19 cellular contexts compared by ENCODE assay signal in genomic region chr7:123615344-123615743, GRCh38. TPM values are rescaled to one million over a fixed set of nuclear protein-coding genes. Genes with fewer than 3 reads are reported as not detected.
A peak's percentile ranks its signal among the peaks of the same experiment; 100 is the strongest.
DNase-seq lines count a peak whose midpoint lies in the region; ATAC-seq and TF ChIP-seq lines count a peak whose summit lies in the region.
"Had no signal": no experiment of that assay in that cellular context is flagged by ENCODE, and none has a peak within 500 bp of the region (broad histone marks: within the 10 kb centered on the region; RNA-seq: fewer than 3 reads in every experiment).

No MANE protein-coding gene starts in this region.

- peak overlapping the region; percentile 49 for H3K27ac ChIP-seq in trophoblast cell (ENCODE audit: low read depth, low read length)

- H3K4me3 ChIP-seq in fibroblast of the aortic adventitia (ENCODE audit: low read depth, low read length) (no peak overlapping the region), trophoblast cell (ENCODE audit: low read depth, low read length) (no peak overlapping the region)

- H3K27me3 ChIP-seq in trophoblast cell (ENCODE audit: insufficient read depth, low read length), result no peaks in the 10 kb centered on the region

- no peaks in the 10 kb centered on the region for H3K79me2 ChIP-seq in trophoblast cell (ENCODE audit: control insufficient read depth, insufficient read depth, low read length, poor library complexity)

- ATAC-seq in GM19324 (IDR thresholded peaks at IDR 0.05; ENCODE audit: low FRiP score, unreplicated experiment), result no peak
- no peak for ATAC-seq in stimulated activated naive CD8-positive, alpha-beta T cell treated with anti-CD3 and anti-CD28 coated beads, Interleukin-15, Interleukin-2, amounts not matched to agents 100 U/mL and 50 U/mL, for 24 hours
- ATAC-seq: activated naive CD4-positive, alpha-beta T cell treated with anti-CD3 and anti-CD28 coated beads, Interleukin-2, amount 50 U/mL, for 72 hours; HCT116 had no signal

- H2BK12ac ChIP-seq in trophoblast cell (ENCODE audit: low read length), result no peak overlapping the region

- no peak overlapping the region for H3K18ac ChIP-seq in trophoblast cell (ENCODE audit: low read length)

- no peak overlapping the region for H4K8ac ChIP-seq in trophoblast cell (ENCODE audit: low read depth, low read length)

- no CpG with 5 or more reads among the region's 2 CpGs for WGBS in trophoblast cell (ENCODE audit: extremely low coverage, insufficient coverage, insufficient read length)

- H3K9me3 ChIP-seq in trophoblast cell (ENCODE audit: insufficient read depth, low read depth, low read length), result no peaks in the 10 kb centered on the region

- no peak overlapping the region for H3K9ac ChIP-seq in trophoblast cell (ENCODE audit: low read length)

- no peak overlapping the region for H2AFZ ChIP-seq in trophoblast cell (ENCODE audit: insufficient read depth, low read length, poor library complexity)

- peaks cover 0 to 1% of the 10 kb centered on the region in 2 experiments for H3K4me1 ChIP-seq in trophoblast cell (ENCODE audit: control insufficient read depth in 1 of 2, insufficient read depth in 2 of 2, low read length in 2 of 2)

- no peak overlapping the region for H2BK5ac ChIP-seq in trophoblast cell (ENCODE audit: low read depth, low read length, poor library complexity)

- no peak overlapping the region for H2BK120ac ChIP-seq in trophoblast cell (ENCODE audit: insufficient read depth, low read length, poor library complexity)

- TF ChIP-seq CTCF in fibroblast of the aortic adventitia (IDR thresholded peaks at IDR 0.05; ENCODE audit: insufficient read depth, low read length) (no peak), GM13976 (IDR thresholded peaks at IDR 0.05; ENCODE audit: borderline replicate concordance, control extremely low read depth, extremely low read depth, insufficient read depth, missing control alignments) (no peak)

- H3K4ac ChIP-seq in trophoblast cell (ENCODE audit: low read depth, low read length), result no peak overlapping the region

- no peak overlapping the region for H4K91ac ChIP-seq in trophoblast cell (ENCODE audit: low read depth, low read length)

- H3K23ac ChIP-seq in trophoblast cell (ENCODE audit: low read length), result no peak overlapping the region

- peak; percentile 18 for DNase-seq in GM04503 (ENCODE audit: low read depth)
- peak; percentile 83 for DNase-seq in amniotic stem cell (lab: John Stamatoyannopoulos, UW)
- DNase-seq in fibroblast of the aortic adventitia (ENCODE audit: low read depth), result peak; percentile 93
- peak; percentile 61 to 90 for DNase-seq in trophoblast cell
- no peak for DNase-seq in NCI-H2227 treated with DMSO at 0.1 percent for 48 hours (lab: John Stamatoyannopoulos, UW)
- no peak for DNase-seq in GM13976 (ENCODE audit: low spot score)
- no peak for DNase-seq in stimulated activated naive CD8-positive, alpha-beta T cell treated with anti-CD3 and anti-CD28 coated beads, Interleukin-15, Interleukin-2, amounts not matched to agents 100 U/mL and 50 U/mL, for 24 hours
- DNase-seq: activated CD4-positive, alpha-beta T cell treated with anti-CD3 and anti-CD28 coated beads, Interleukin-2, amount 10 ng/mL, durations not matched to agents 24 days and 14 days; DMS79; NCI-H1436; NCI-H345; posterior cingulate gyrus; Right ventricle myocardium superior had no signal

- in situ Hi-C loops in GM13976 (cut with MboI; ENCODE audit: low sequenced_read_pairs, unreplicated experiment), result no loop called here

- H4K12ac ChIP-seq in trophoblast cell (ENCODE audit: low read depth, low read length), result no peak overlapping the region

- peaks cover 2% of the 10 kb centered on the region for H3K79me1 ChIP-seq in trophoblast cell (ENCODE audit: low read length)

- H3K14ac ChIP-seq in trophoblast cell (ENCODE audit: low read length), result no peak overlapping the region

- H2AK5ac ChIP-seq in trophoblast cell (ENCODE audit: low read length), result no peak overlapping the region

- H3K36me3 ChIP-seq in trophoblast cell (ENCODE audit: control insufficient read depth in 1 of 2, insufficient read depth in 2 of 2, low read length in 2 of 2), result no peaks in the 10 kb centered on the region

- no peak overlapping the region for H3K4me2 ChIP-seq in trophoblast cell (ENCODE audit: low read length)

RNA-seq across cellular contexts. Expression of gene ASB15, which starts 13.7 kb away (rescaled TPM):
- not detected in 2 replicates for total RNA-seq in fibroblast of the aortic adventitia (ENCODE audit: low replicate concordance)
- polyA plus RNA-seq in trophoblast cell (2013), result 0.01 TPM in 1 of 2 replicates, not detected in the other
- total RNA-seq: activated CD4-positive, alpha-beta T cell treated with anti-CD3 and anti-CD28 coated beads, Interleukin-2, amount 10 ng/mL, durations not matched to agents 24 days and 14 days; activated naive CD4-positive, alpha-beta T cell treated with anti-CD3 and anti-CD28 coated beads, Interleukin-2, amount 50 U/mL, for 72 hours; chondrocyte; subcutaneous adipose tissue had no signal
- polyA plus RNA-seq: esophagus had no signal

RNA-seq across cellular contexts. Expression of gene LMOD2, which starts 40.3 kb away (rescaled TPM):
- not detected in 2 replicates for total RNA-seq in fibroblast of the aortic adventitia (ENCODE audit: low replicate concordance)
- 0.87 and 1.1 TPM in 2 replicates for polyA plus RNA-seq in trophoblast cell (2013)
- total RNA-seq: activated CD4-positive, alpha-beta T cell treated with anti-CD3 and anti-CD28 coated beads, Interleukin-2, amount 10 ng/mL, durations not matched to agents 24 days and 14 days; activated naive CD4-positive, alpha-beta T cell treated with anti-CD3 and anti-CD28 coated beads, Interleukin-2, amount 50 U/mL, for 72 hours; chondrocyte; subcutaneous adipose tissue had no signal

RNA-seq across cellular contexts. Expression of gene NDUFA5, which starts 57.7 kb away (rescaled TPM):
- total RNA-seq in fibroblast of the aortic adventitia (ENCODE audit: low replicate concordance), result 35.8 and 47.8 TPM in 2 replicates
- 41.7 and 45.3 TPM in 2 replicates for polyA plus RNA-seq in trophoblast cell (2013)

Comparison
In these comparisons a context has a peak if more than half of its experiments do, and no peak if none do; other contexts are left out.
1. DNase-seq: peak in GM04503 (single experiment), amniotic stem cell (single experiment), fibroblast of the aortic adventitia (single experiment) and trophoblast cell (2 of 2); none in NCI-H2227 treated with DMSO at 0.1 percent for 48 hours (single experiment), GM13976 (single experiment) and stimulated activated naive CD8-positive, alpha-beta T cell treated with anti-CD3 and anti-CD28 coated beads, Interleukin-15, Interleukin-2, amounts not matched to agents 100 U/mL and 50 U/mL, for 24 hours (single experiment).